23 cellular contexts compared by ENCODE assay signal in the genomic region with DNA sequence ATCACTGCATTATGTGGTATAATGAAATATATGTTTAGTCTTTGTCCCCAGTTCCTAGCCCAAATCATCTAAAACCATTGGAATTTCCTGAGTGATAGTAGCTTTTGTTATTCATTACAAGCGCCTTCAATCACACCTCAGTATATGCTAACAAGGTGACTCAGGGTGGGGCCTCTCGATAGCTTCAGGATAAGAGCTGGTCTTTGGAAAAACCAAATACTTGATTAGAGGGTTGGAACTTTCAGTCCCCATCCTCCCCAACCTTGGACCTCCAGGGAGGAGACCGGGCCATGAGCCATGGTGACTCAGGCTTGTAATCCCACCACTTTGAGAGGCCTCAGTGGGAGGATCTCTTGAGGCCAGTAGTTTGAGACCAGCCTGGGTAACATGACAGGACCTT. TPM values are rescaled to one million over a fixed set of nuclear protein-coding genes. Genes with fewer than 3 reads are reported as not detected.
DNase-seq lines count a peak whose midpoint lies in the region; ATAC-seq and TF ChIP-seq lines count a peak whose summit lies in the region.
"Had no signal": no experiment of that assay in that cellular context is flagged by ENCODE, and none has a peak within 500 bp of the region (broad histone marks: within the 10 kb centered on the region; RNA-seq: fewer than 3 reads in every experiment).

No MANE protein-coding gene starts in this region.

- H4K20me1 ChIP-seq in GM23338 (replicated peaks; ENCODE audit: insufficient read depth) (no peaks in the 10 kb centered on the region), osteoblast (ENCODE audit: insufficient read depth, low read length) (no peaks in the 10 kb centered on the region)

- H3K4me3 Mint-ChIP-seq in GM23338 = no peak overlapping the region
- H3K4me3 Mint-ChIP-seq: CD4-positive, alpha-beta memory T cell had no signal

- peak; percentile 82 for ATAC-seq in GM23338
- ATAC-seq: A549 had no signal

- H3K79me2 ChIP-seq in GM23338 (replicated peaks; ENCODE audit: insufficient read depth) (no peaks in the 10 kb centered on the region), osteoblast (ENCODE audit: insufficient read depth, low read length) (no peaks in the 10 kb centered on the region)

- H3K4me2 ChIP-seq in GM23338 (no peak overlapping the region), osteoblast (ENCODE audit: insufficient read depth, low read length) (no peak overlapping the region)
- H3K4me2 ChIP-seq: A549 had no signal

- no peak overlapping the region for H2AFZ ChIP-seq in GM23338
- no peak overlapping the region for H2AFZ ChIP-seq in osteoblast (ENCODE audit: low read length)

- H3K36me3 ChIP-seq in GM23338 (ENCODE audit: insufficient read depth) (no peaks in the 10 kb centered on the region), osteoblast (ENCODE audit: insufficient read depth, low read length) (no peaks in the 10 kb centered on the region)

- H3K4me3 ChIP-seq in GM23338 (no peak overlapping the region), epithelial cell of esophagus (ENCODE audit: low read length) (no peak overlapping the region), osteoblast (ENCODE audit: insufficient read depth, low read length) (no peak overlapping the region)
- H3K4me3 ChIP-seq: A549, SK-N-MC had no signal

- TF ChIP-seq CTCF in GM23338 (conservative IDR thresholded peaks at IDR 0.05; ENCODE audit: low read depth in 2 of 2) = no peak
- TF ChIP-seq CTCF in epithelial cell of esophagus (IDR thresholded peaks at IDR 0.05; ENCODE audit: insufficient read depth, low read depth, low read length, missing control alignments) = no peak
- no peak for TF ChIP-seq CTCF in osteoblast (IDR thresholded peaks at IDR 0.05; ENCODE audit: extremely low read depth, low read depth, low read length)

- no peaks in the 10 kb centered on the region for H3K27me3 ChIP-seq in GM23338 (ENCODE audit: insufficient read depth)
- H3K27me3 ChIP-seq in osteoblast (ENCODE audit: insufficient read depth, low read length) = no peaks in the 10 kb centered on the region

- no peaks in the 10 kb centered on the region for H3K9me2 ChIP-seq in GM23338 (ENCODE audit: insufficient read depth)

- H3K9me3 ChIP-seq in osteoblast (ENCODE audit: low read depth, low read length) = no peaks in the 10 kb centered on the region
- H3K9me3 ChIP-seq: A549 had no signal

- H3K27me3 Mint-ChIP-seq in GM23338 (ENCODE audit: insufficient read depth, low read depth, poor library complexity) = peaks cover 4% of the 10 kb centered on the region

- no peaks in the 10 kb centered on the region for H3F3A ChIP-seq in GM23338 (replicated peaks; ENCODE audit: low read depth)

- peak; percentile 76 for DNase-seq in GM23338 (ENCODE audit: low spot score)
- peak; percentile 87 for DNase-seq in NCI-H226
- DNase-seq in epithelial cell of esophagus (ENCODE audit: low read depth) = peak; percentile 5
- DNase-seq in osteoblast (ENCODE audit: insufficient read length, low spot score, missing footprints) = peak; percentile 66
- no peak for DNase-seq in midbrain (lab: John Stamatoyannopoulos, UW)
- no peak for DNase-seq in NCI-H2107 treated with DMSO at 0.1 percent for 48 hours (lab: John Stamatoyannopoulos, UW; ENCODE audit: unreplicated experiment)
- no peak for DNase-seq in activated gamma-delta T cell (lab: John Stamatoyannopoulos, UW)
- DNase-seq: CD4-positive, alpha-beta memory T cell; DMS153; Kasumi-1; NCI-H1092 treated with DMSO at 0.1 percent for 48 hours; NCI-H146; NCI-H2029 treated with DMSO at 0.1 percent for 48 hours; NCI-H510A; NCI-H748 treated with DMSO at 0.1 percent for 48 hours; NK-92 treated with Interleukin-12 subunit alpha and Interleukin-12 subunit beta, amount 100 ng/mL, for 24 hours; SHP77 had no signal

- H3K4me1 Mint-ChIP-seq in GM23338 = peaks cover 8% of the 10 kb centered on the region

- no peak overlapping the region; the same call in 1 of the 2 replicates for H3K27ac Mint-ChIP-seq in GM23338

- H3K4me1 ChIP-seq in GM23338 (ENCODE audit: insufficient read depth) (peaks cover 6% of the 10 kb centered on the region; the same call in 1 of the 2 replicates), osteoblast (ENCODE audit: insufficient read depth, low read length) (no peaks in the 10 kb centered on the region)
- H3K4me1 ChIP-seq: A549 had no signal

- no peaks in the 10 kb centered on the region for H3K9me3 Mint-ChIP-seq in GM23338

- H3K36me3 Mint-ChIP-seq in GM23338 (ENCODE audit: low read depth) = no peaks in the 10 kb centered on the region; the same call in 2 of the 3 replicates

- H3K27ac ChIP-seq in GM23338 (ENCODE audit: low read depth) (no peak overlapping the region), osteoblast (ENCODE audit: low read depth, low read length) (no peak overlapping the region)
- H3K27ac ChIP-seq: A549, HL-60, SK-N-MC had no signal

TF ChIP-seq in GM23338, 12 proteins besides CTCF, POLR2A, EP300 and RAD21:
- TF ChIP-seq, protein P1, sequence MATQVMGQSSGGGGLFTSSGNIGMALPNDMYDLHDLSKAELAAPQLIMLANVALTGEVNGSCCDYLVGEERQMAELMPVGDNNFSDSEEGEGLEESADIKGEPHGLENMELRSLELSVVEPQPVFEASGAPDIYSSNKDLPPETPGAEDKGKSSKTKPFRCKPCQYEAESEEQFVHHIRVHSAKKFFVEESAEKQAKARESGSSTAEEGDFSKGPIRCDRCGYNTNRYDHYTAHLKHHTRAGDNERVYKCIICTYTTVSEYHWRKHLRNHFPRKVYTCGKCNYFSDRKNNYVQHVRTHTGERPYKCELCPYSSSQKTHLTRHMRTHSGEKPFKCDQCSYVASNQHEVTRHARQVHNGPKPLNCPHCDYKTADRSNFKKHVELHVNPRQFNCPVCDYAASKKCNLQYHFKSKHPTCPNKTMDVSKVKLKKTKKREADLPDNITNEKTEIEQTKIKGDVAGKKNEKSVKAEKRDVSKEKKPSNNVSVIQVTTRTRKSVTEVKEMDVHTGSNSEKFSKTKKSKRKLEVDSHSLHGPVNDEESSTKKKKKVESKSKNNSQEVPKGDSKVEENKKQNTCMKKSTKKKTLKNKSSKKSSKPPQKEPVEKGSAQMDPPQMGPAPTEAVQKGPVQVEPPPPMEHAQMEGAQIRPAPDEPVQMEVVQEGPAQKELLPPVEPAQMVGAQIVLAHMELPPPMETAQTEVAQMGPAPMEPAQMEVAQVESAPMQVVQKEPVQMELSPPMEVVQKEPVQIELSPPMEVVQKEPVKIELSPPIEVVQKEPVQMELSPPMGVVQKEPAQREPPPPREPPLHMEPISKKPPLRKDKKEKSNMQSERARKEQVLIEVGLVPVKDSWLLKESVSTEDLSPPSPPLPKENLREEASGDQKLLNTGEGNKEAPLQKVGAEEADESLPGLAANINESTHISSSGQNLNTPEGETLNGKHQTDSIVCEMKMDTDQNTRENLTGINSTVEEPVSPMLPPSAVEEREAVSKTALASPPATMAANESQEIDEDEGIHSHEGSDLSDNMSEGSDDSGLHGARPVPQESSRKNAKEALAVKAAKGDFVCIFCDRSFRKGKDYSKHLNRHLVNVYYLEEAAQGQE (IDR thresholded peaks at IDR 0.05; ENCODE audit: unreplicated experiment) = no peak
- TF ChIP-seq NANOG (IDR thresholded peaks at IDR 0.05; ENCODE audit: borderline replicate concordance) = peak; percentile 51; the same call in 1 of the 2 replicates

RNA-seq across cellular contexts. Expression of gene BRDT, which starts 5.1 kb away (rescaled TPM):
- 0.19 and 0.80 TPM in 2 replicates for total RNA-seq in GM23338 (2014; rRNA removed; shearing (Covaris generic))
- polyA plus RNA-seq in GM23338 (2016; fragmentation: Nextera tagmentation; extraction: Ambion mirVana) = 0.12 and 0.58 TPM in 2 replicates
- not detected in 2 replicates for total RNA-seq in osteoblast
- total RNA-seq: H1, OCI-LY7 had no signal
- polyA plus RNA-seq: A549; BJ; CD4-positive, alpha-beta memory T cell had no signal

RNA-seq across cellular contexts. Expression of gene TGFBR3, which starts 58.1 kb away (rescaled TPM):
- 2.1 and 2.9 TPM in 2 replicates for total RNA-seq in GM23338 (2014; rRNA removed; shearing (Covaris generic))
- polyA plus RNA-seq in GM23338 (2016; fragmentation: Nextera tagmentation; extraction: Ambion mirVana) = 1.2 and 1.7 TPM in 2 replicates
- total RNA-seq in osteoblast = 32.2 and 41.5 TPM in 2 replicates
- total RNA-seq: OCI-LY7 had no signal

Comparison
In these comparisons a context has a peak if more than half of its experiments do, and no peak if none do; other contexts are left out.
1. DNase-seq: peak in GM23338 (single experiment), NCI-H226 (single experiment), epithelial cell of esophagus (single experiment) and osteoblast (single experiment); none in midbrain (single experiment), NCI-H2107 treated with DMSO at 0.1 percent for 48 hours (single experiment) and activated gamma-delta T cell (single experiment).